ENCODE assay signal across 14 cellular contexts in genomic region chr10:100362570-100363496, GRCh38. TPM values are rescaled to one million over a fixed set of nuclear protein-coding genes. Genes with fewer than 3 reads are reported as not detected.
DNase-seq lines count a peak whose midpoint lies in the region; ATAC-seq and TF ChIP-seq lines count a peak whose summit lies in the region.
"Had no signal": no experiment of that assay in that cellular context is flagged by ENCODE, and none has a peak within 500 bp of the region (broad histone marks: within the 10 kb centered on the region; RNA-seq: fewer than 3 reads in every experiment).

No MANE protein-coding gene starts in this region.

- H3K36me3 ChIP-seq in mammary epithelial cell (ENCODE audit: insufficient read depth, low read length) (peaks cover 19% of the 10 kb centered on the region), mesodermal cell (ENCODE audit: control insufficient read depth, insufficient read depth, low read length) (peaks cover 59% of the 10 kb centered on the region), upper lobe of right lung (peaks cover 6% of the 10 kb centered on the region)

- H3K9ac ChIP-seq in mammary epithelial cell (ENCODE audit: insufficient read depth, low read length) = no peak overlapping the region

- 35% methylated on average over 5 of the region's 6 CpGs for WGBS in mammary epithelial cell (ENCODE audit: low coverage, missing lambda C conversion rate)
- 85 to 94% methylated on average over 4 to 5 of the region's 6 CpGs for WGBS in mesodermal cell (ENCODE audit: insufficient coverage in 2 of 2), 2 experiments

- in situ Hi-C loops in mammary epithelial cell (cut with MboI; ENCODE audit: low sequenced_read_pairs in 2 of 2) = no loop called here

- peaks cover 1% of the 10 kb centered on the region for H4K20me1 ChIP-seq in mammary epithelial cell (ENCODE audit: insufficient read depth, low read length)

- H3K27me3 Mint-ChIP-seq in activated naive CD8-positive, alpha-beta T cell treated with anti-CD3 and anti-CD28 coated beads, Interleukin-2, amount 10 ng/mL, durations not matched to agents 7 days and 5 days = no peaks in the 10 kb centered on the region
- no peaks in the 10 kb centered on the region for H3K27me3 Mint-ChIP-seq in activated naive CD8-positive, alpha-beta T cell treated with anti-CD3 and anti-CD28 coated beads, Interleukin-2, amount 50 U/mL, for 24 hours

- peaks cover 45% of the 10 kb centered on the region for H3K4me1 Mint-ChIP-seq in activated naive CD8-positive, alpha-beta T cell treated with anti-CD3 and anti-CD28 coated beads, Interleukin-2, amount 10 ng/mL, durations not matched to agents 7 days and 5 days
- peaks cover 15% of the 10 kb centered on the region for H3K4me1 Mint-ChIP-seq in activated naive CD8-positive, alpha-beta T cell treated with anti-CD3 and anti-CD28 coated beads, Interleukin-2, amount 50 U/mL, for 24 hours

- H3K27me3 ChIP-seq in mammary epithelial cell (ENCODE audit: insufficient read depth, low read length) (no peaks in the 10 kb centered on the region), upper lobe of right lung (no peaks in the 10 kb centered on the region)
- H3K27me3 ChIP-seq: neutrophil had no signal

- intact Hi-C loops in mammary epithelial cell (cut with micrococcal nuclease) (no loop called here), upper lobe of right lung (cut with DNase I) (no loop called here)

- peaks cover 62% of the 10 kb centered on the region for H3K36me3 Mint-ChIP-seq in activated naive CD8-positive, alpha-beta T cell treated with anti-CD3 and anti-CD28 coated beads, Interleukin-2, amount 10 ng/mL, durations not matched to agents 7 days and 5 days
- peaks cover 58% of the 10 kb centered on the region for H3K36me3 Mint-ChIP-seq in activated naive CD8-positive, alpha-beta T cell treated with anti-CD3 and anti-CD28 coated beads, Interleukin-2, amount 50 U/mL, for 24 hours (ENCODE audit: low read depth)

- CTCF ChIA-PET in mammary epithelial cell (lab: Charles Lee; ENCODE audit: low non-redundant PET) = no interaction called here

- no peak overlapping the region for H3K4me3 Mint-ChIP-seq in activated naive CD8-positive, alpha-beta T cell treated with anti-CD3 and anti-CD28 coated beads, Interleukin-2, amount 10 ng/mL, durations not matched to agents 7 days and 5 days
- H3K4me3 Mint-ChIP-seq in activated naive CD8-positive, alpha-beta T cell treated with anti-CD3 and anti-CD28 coated beads, Interleukin-2, amount 50 U/mL, for 24 hours = no peak overlapping the region
- H3K4me3 Mint-ChIP-seq: immature natural killer cell had no signal

- H3K79me2 ChIP-seq in mammary epithelial cell (ENCODE audit: insufficient read depth, low read length) = peaks cover 29% of the 10 kb centered on the region

- no peak for ATAC-seq in activated naive CD8-positive, alpha-beta T cell treated with anti-CD3 and anti-CD28 coated beads, Interleukin-2, amount 10 ng/mL, durations not matched to agents 7 days and 5 days (ENCODE audit: low read depth)
- no peak for ATAC-seq in activated naive CD8-positive, alpha-beta T cell treated with anti-CD3 and anti-CD28 coated beads, Interleukin-2, amount 50 U/mL, for 24 hours
- ATAC-seq in upper lobe of right lung (peak; percentile 60), HG03039 (IDR thresholded peaks at IDR 0.05; ENCODE audit: unreplicated experiment) (no peak)

- no TSS peak for BruUV-seq in mammary epithelial cell (replicated peaks; lab: Mats Ljungman, UMichigan)

- no peak for DNase-seq in activated naive CD8-positive, alpha-beta T cell treated with anti-CD3 and anti-CD28 coated beads, Interleukin-2, amount 10 ng/mL, durations not matched to agents 7 days and 5 days
- DNase-seq in activated naive CD8-positive, alpha-beta T cell treated with anti-CD3 and anti-CD28 coated beads, Interleukin-2, amount 50 U/mL, for 24 hours = no peak
- DNase-seq in mammary epithelial cell (no peak), upper lobe of right lung (no peak), NCI-H2081 treated with DMSO at 0.1 percent for 48 hours (lab: John Stamatoyannopoulos, UW) (no peak), activated gamma-delta T cell treated with Interleukin-2 at 50 U/mL for 16 hours (no peak)
- DNase-seq: GDM1; immature natural killer cell; NK-92 treated with Interleukin-12 subunit alpha and Interleukin-12 subunit beta, amount 100 ng/mL, for 24 hours; stimulated activated CD4-positive, alpha-beta T cell treated with anti-CD3 and anti-CD28 coated beads, Interleukin-4, amount 100 ng/mL, for 24 hours had no signal

- H3K9me3 Mint-ChIP-seq in activated naive CD8-positive, alpha-beta T cell treated with anti-CD3 and anti-CD28 coated beads, Interleukin-2, amount 10 ng/mL, durations not matched to agents 7 days and 5 days = no peaks in the 10 kb centered on the region
- H3K9me3 Mint-ChIP-seq in activated naive CD8-positive, alpha-beta T cell treated with anti-CD3 and anti-CD28 coated beads, Interleukin-2, amount 50 U/mL, for 24 hours = no peaks in the 10 kb centered on the region
- H3K9me3 Mint-ChIP-seq: immature natural killer cell had no signal

- H3K4me3 ChIP-seq in mammary epithelial cell (replicated peaks in 1 of 3; ENCODE audit: insufficient read depth in 1 of 3, low read depth in 2 of 3, low read length in 3 of 3) (no peak overlapping the region), mesodermal cell (ENCODE audit: extremely low read depth, insufficient read depth, low read length, poor library complexity, severe bottlenecking) (no peak overlapping the region), upper lobe of right lung (no peak overlapping the region)

- H2AFZ ChIP-seq in mammary epithelial cell (ENCODE audit: low read depth, low read length) = no peak overlapping the region

- H3K4me1 ChIP-seq in mammary epithelial cell (ENCODE audit: insufficient read depth, low read length) (peaks cover 43% of the 10 kb centered on the region), mesodermal cell (ENCODE audit: control insufficient read depth, insufficient read depth, low read length, poor library complexity, severe bottlenecking) (peaks cover 33% of the 10 kb centered on the region), upper lobe of right lung (peaks cover 19% of the 10 kb centered on the region)

- POLR2A ChIA-PET in activated naive CD8-positive, alpha-beta T cell treated with anti-CD3 and anti-CD28 coated beads, Interleukin-2, amount 10 ng/mL, durations not matched to agents 7 days and 5 days (lab: Charles Lee) = interaction anchor here (0.9 to 1.9 kb wide), 2 partner anchors 8 to 11 kb away, joined by 3 to 8 read pairs; no protein-coding TSS in a partner anchor

- TF ChIP-seq CTCF in mammary epithelial cell (conservative IDR thresholded peaks at IDR 0.05 in 1 of 2, IDR thresholded peaks at IDR 0.05 in 1 of 2; ENCODE audit: extremely low read depth in 1 of 2, insufficient read depth in 1 of 2, low read depth in 1 of 2, low read length in 2 of 2) (no peak), upper lobe of right lung (IDR thresholded peaks at IDR 0.05) (no peak)

- H3K9me3 ChIP-seq in mammary epithelial cell (replicated peaks; ENCODE audit: insufficient read depth, low read length) (no peaks in the 10 kb centered on the region), mesodermal cell (ENCODE audit: control insufficient read depth, low read length) (no peaks in the 10 kb centered on the region), upper lobe of right lung (no peaks in the 10 kb centered on the region)
- H3K9me3 ChIP-seq: neutrophil had no signal

- dilution Hi-C loops in mammary epithelial cell (cut with HindIII; ENCODE audit: low sequenced_read_pairs) = loop anchor here (5.0 kb wide), 1 partner anchor 34 kb away; no protein-coding TSS in a partner anchor

- H3K27ac Mint-ChIP-seq in activated naive CD8-positive, alpha-beta T cell treated with anti-CD3 and anti-CD28 coated beads, Interleukin-2, amount 10 ng/mL, durations not matched to agents 7 days and 5 days = peak overlapping the region; percentile 52
- H3K27ac Mint-ChIP-seq in activated naive CD8-positive, alpha-beta T cell treated with anti-CD3 and anti-CD28 coated beads, Interleukin-2, amount 50 U/mL, for 24 hours = no peak overlapping the region
- H3K27ac Mint-ChIP-seq: immature natural killer cell had no signal

- H3K4me2 ChIP-seq in mammary epithelial cell (ENCODE audit: insufficient read depth, low read depth, low read length) = no peak overlapping the region

- H3K27ac ChIP-seq in mammary epithelial cell (ENCODE audit: insufficient read depth, low read depth, low read length) = peak overlapping the region; percentile 6
- peak overlapping the region; percentile 69 for H3K27ac ChIP-seq in mesodermal cell (ENCODE audit: low read depth, low read length, severe bottlenecking)
- H3K27ac ChIP-seq in upper lobe of right lung = no peak overlapping the region
- H3K27ac ChIP-seq: neutrophil had no signal

RNA-seq across cellular contexts. Expression of gene SCD, which starts 15.8 kb away (rescaled TPM):
- 100 to 1,000 TPM; 212 to 220 TPM for total RNA-seq in activated naive CD8-positive, alpha-beta T cell treated with anti-CD3 and anti-CD28 coated beads, Interleukin-2, amount 10 ng/mL, durations not matched to agents 7 days and 5 days
- total RNA-seq in mammary epithelial cell (100 to 1,000 TPM; 348 to 939 TPM), upper lobe of right lung (276 TPM)
- polyA plus RNA-seq in mammary epithelial cell = 1,049 TPM
- polyA minus RNA-seq in mammary epithelial cell = 2,037 TPM
- polyA plus RNA-seq in mesodermal cell (2013, experiment 1 of 2) = 627 TPM
- 566 TPM for polyA plus RNA-seq in mesodermal cell (2013, experiment 2 of 2)

RNA-seq across cellular contexts. Expression of gene PKD2L1, which starts 32.8 kb away (rescaled TPM):
- total RNA-seq in activated naive CD8-positive, alpha-beta T cell treated with anti-CD3 and anti-CD28 coated beads, Interleukin-2, amount 10 ng/mL, durations not matched to agents 7 days and 5 days = not detected
- total RNA-seq in mammary epithelial cell = not detected
- polyA plus RNA-seq in mammary epithelial cell = not detected
- polyA minus RNA-seq in mammary epithelial cell = not detected
- polyA plus RNA-seq in mesodermal cell (2013, experiment 1 of 2) = not detected
- polyA plus RNA-seq in mesodermal cell (2013, experiment 2 of 2) = not detected
- total RNA-seq in upper lobe of right lung = 2.1 TPM
- total RNA-seq: fibroblast of lung had no signal
- polyA plus RNA-seq: fibroblast of lung, immature natural killer cell had no signal
